Comparison of ENCODE assay signal across 7 cellular contexts in genomic region chr16:30185141-30185682, GRCh38. TPM values are rescaled to one million over a fixed set of nuclear protein-coding genes. Genes with fewer than 3 reads are reported as not detected.
DNase-seq lines count a peak whose midpoint lies in the region; ATAC-seq and TF ChIP-seq lines count a peak whose summit lies in the region.

No MANE protein-coding gene starts in this region.

- H3K4me3 Mint-ChIP-seq in activated B cell treated with CpG ODN at 0.5 μM for 24 hours (peak overlapping the region; percentile 98), immature natural killer cell (peak overlapping the region; percentile 91 to 98 (median 98))
- peak overlapping the region; percentile 93 to 97 for H3K4me3 Mint-ChIP-seq in stimulated activated naive CD8-positive, alpha-beta T cell treated with anti-CD3 and anti-CD28 coated beads, Interleukin-15, amount 100 ng/mL, for 72 hours

- no peak overlapping the region for H3K4me3 ChIP-seq in H7 (ENCODE audit: insufficient read depth, low read depth, low read length)

- H3K4me1 Mint-ChIP-seq in activated B cell treated with CpG ODN at 0.5 μM for 24 hours, result peaks cover 41% of the 10 kb centered on the region
- peaks cover 31 to 38% of the 10 kb centered on the region in 2 donors for H3K4me1 Mint-ChIP-seq in immature natural killer cell
- H3K4me1 Mint-ChIP-seq in stimulated activated naive CD8-positive, alpha-beta T cell treated with anti-CD3 and anti-CD28 coated beads, Interleukin-15, amount 100 ng/mL, for 72 hours, result peaks cover 53% of the 10 kb centered on the region

- H3K36me3 ChIP-seq in H7 (replicated peaks; ENCODE audit: control insufficient read depth, insufficient read depth, low read length), result no peaks in the 10 kb centered on the region

- ATAC-seq in activated B cell treated with CpG ODN at 0.5 μM for 24 hours (ENCODE audit: low read depth) (peak; percentile 1), GM21381 (IDR thresholded peaks at IDR 0.05; ENCODE audit: unreplicated experiment) (no peak), GM19023 (IDR thresholded peaks at IDR 0.05; ENCODE audit: unreplicated experiment) (no peak)
- ATAC-seq in stimulated activated naive CD8-positive, alpha-beta T cell treated with anti-CD3 and anti-CD28 coated beads, Interleukin-15, amount 100 ng/mL, for 72 hours, result peak; percentile 19

- CTCF ChIA-PET in activated B cell treated with CpG ODN at 0.5 μM for 24 hours (lab: Charles Lee), result interaction anchor here (1.5 to 4.4 kb wide), 2 partner anchors 42 to 93 kb away, joined by 4 to 33 read pairs; partner anchors contain the start of gene TBX6

- H3K36me3 Mint-ChIP-seq in activated B cell treated with CpG ODN at 0.5 μM for 24 hours (ENCODE audit: low read depth), result peaks cover 38% of the 10 kb centered on the region
- peaks cover 17 to 24% (median 21%) of the 10 kb centered on the region in 3 donors for H3K36me3 Mint-ChIP-seq in immature natural killer cell

- peaks cover 23% of the 10 kb centered on the region for H3K27me3 ChIP-seq in H7 (ENCODE audit: control insufficient read depth, insufficient read depth, low read length)

- H3K27ac Mint-ChIP-seq in activated B cell treated with CpG ODN at 0.5 μM for 24 hours (peak overlapping the region; percentile 97), immature natural killer cell (peak overlapping the region; percentile 95 to 98 (median 97))
- peak overlapping the region; percentile 99 for H3K27ac Mint-ChIP-seq in stimulated activated naive CD8-positive, alpha-beta T cell treated with anti-CD3 and anti-CD28 coated beads, Interleukin-15, amount 100 ng/mL, for 72 hours

- POLR2A ChIA-PET in activated B cell treated with CpG ODN at 0.5 μM for 24 hours (lab: Charles Lee), result interaction anchor here (0.5 to 7.4 kb wide), 21 partner anchors 42 to 1261 kb away, joined by 3 to 335 read pairs (median 6); partner anchors contain the start of genes ALDOA, FBRS, MAPK3 and PPP4C

- H3K9me3 Mint-ChIP-seq in activated B cell treated with CpG ODN at 0.5 μM for 24 hours (no peaks in the 10 kb centered on the region), immature natural killer cell (no peaks in the 10 kb centered on the region)
- no peaks in the 10 kb centered on the region for H3K9me3 Mint-ChIP-seq in stimulated activated naive CD8-positive, alpha-beta T cell treated with anti-CD3 and anti-CD28 coated beads, Interleukin-15, amount 100 ng/mL, for 72 hours

- DNase-seq in H7 (peak; percentile 26), activated B cell treated with CpG ODN at 0.5 μM for 24 hours (no peak), immature natural killer cell (peak in 1 of 3 donors; percentile 36), NCI-H2029 (lab: John Stamatoyannopoulos, UW) (no peak)
- DNase-seq in stimulated activated naive CD8-positive, alpha-beta T cell treated with anti-CD3 and anti-CD28 coated beads, Interleukin-15, amount 100 ng/mL, for 72 hours, result peak; percentile 66 to 71

- intact Hi-C loops in activated B cell treated with CpG ODN at 0.5 μM for 24 hours (cut with micrococcal nuclease), result no loop called here

- TF ChIP-seq CTCF in activated B cell treated with CpG ODN at 0.5 μM for 24 hours (IDR thresholded peaks at IDR 0.05), result no peak

- H3K27me3 Mint-ChIP-seq in activated B cell treated with CpG ODN at 0.5 μM for 24 hours, result no peaks in the 10 kb centered on the region
- peaks cover 13 to 36% (median 25%) of the 10 kb centered on the region in 3 donors for H3K27me3 Mint-ChIP-seq in immature natural killer cell (ENCODE audit: low read depth in 3 of 3)
- H3K27me3 Mint-ChIP-seq in stimulated activated naive CD8-positive, alpha-beta T cell treated with anti-CD3 and anti-CD28 coated beads, Interleukin-15, amount 100 ng/mL, for 72 hours, result no peaks in the 10 kb centered on the region

RNA-seq across cellular contexts. Expression of gene CORO1A, which starts 1.8 kb away (rescaled TPM):
- total RNA-seq in H7 (2014; rRNA removed; shearing (Covaris generic)), result 5.8 and 5.9 TPM in 2 replicates
- total RNA-seq in activated B cell treated with CpG ODN at 0.5 μM for 24 hours, result 1,030 and 1,060 TPM in 2 replicates
- 1,000 to 10,000 TPM; 1,282 to 1,713 (median 1,680) TPM for polyA plus RNA-seq in immature natural killer cell

RNA-seq across cellular contexts. Expression of gene BOLA2B, which starts 8.3 kb away (rescaled TPM):
- total RNA-seq in H7 (2014; rRNA removed; shearing (Covaris generic)), result 31.2 and 63.1 TPM in 2 replicates
- 145 and 174 TPM in 2 replicates for total RNA-seq in activated B cell treated with CpG ODN at 0.5 μM for 24 hours
- 100 to 1,000 TPM; 141 to 239 (median 203) TPM for polyA plus RNA-seq in immature natural killer cell

RNA-seq across cellular contexts. Expression of gene SLX1A, which starts 8.5 kb away (rescaled TPM):
- total RNA-seq in H7 (2014; rRNA removed; shearing (Covaris generic)), result 81.0 and 83.6 TPM in 2 replicates
- total RNA-seq in activated B cell treated with CpG ODN at 0.5 μM for 24 hours, result 54.2 and 77.0 TPM in 2 replicates
- polyA plus RNA-seq in immature natural killer cell, result 100 to 1,000 TPM in 1 of 3 donors, 10 to 100 TPM in 2; 91.2 to 113 (median 99.6) TPM

RNA-seq across cellular contexts. Expression of gene SULT1A3, which starts 13.8 kb away (rescaled TPM):
- 4.2 and 6.5 TPM in 2 replicates for total RNA-seq in H7 (2014; rRNA removed; shearing (Covaris generic))
- 15.7 and 23.3 TPM in 2 replicates for total RNA-seq in activated B cell treated with CpG ODN at 0.5 μM for 24 hours
- 1 to 10 TPM; 1.4 to 3.1 (median 2.7) TPM for polyA plus RNA-seq in immature natural killer cell

Comparison
In these comparisons a context has a peak if more than half of its experiments do, and no peak if none do; other contexts are left out.
1. DNase-seq: peak in H7 (single experiment) and stimulated activated naive CD8-positive, alpha-beta T cell treated with anti-CD3 and anti-CD28 coated beads, Interleukin-15, amount 100 ng/mL, for 72 hours (2 of 2); none in activated B cell treated with CpG ODN at 0.5 μM for 24 hours (single experiment) and NCI-H2029 (single experiment).
2. ATAC-seq: peak in activated B cell treated with CpG ODN at 0.5 μM for 24 hours (single experiment) and stimulated activated naive CD8-positive, alpha-beta T cell treated with anti-CD3 and anti-CD28 coated beads, Interleukin-15, amount 100 ng/mL, for 72 hours (single experiment); none in GM21381 (single experiment) and GM19023 (single experiment).
3. RNA of gene CORO1A, which starts 1.8 kb away (total RNA-seq): 1,030 to 1,060 TPM in activated B cell treated with CpG ODN at 0.5 μM for 24 hours; 5.8 to 5.9 TPM in H7; every median in the first group is over 100 times any median in the second.
4. Peak in every context shown above with its lines, with median percentiles within 50 percentile points of each other: H3K27ac Mint-ChIP-seq and H3K4me3 Mint-ChIP-seq.